1 cellular context compared by ENCODE assay signal in genomic region chr2:156526950-156527636, GRCh38.
TF ChIP-seq lines count a peak whose summit lies in the region.

No MANE protein-coding gene starts in this region.

TF ChIP-seq in GM12878, 131 proteins besides CTCF, POLR2A, EP300 and RAD21 (continued from another document):
- no peak for TF ChIP-seq POLR2AphosphoS5 (IDR thresholded peaks at IDR 0.05; ENCODE audit: low read length)
- peak; percentile 91 for TF ChIP-seq MTA3 (IDR thresholded peaks at IDR 0.05; ENCODE audit: borderline replicate concordance, low read length)
- no peak for TF ChIP-seq PKNOX1 (IDR thresholded peaks at IDR 0.05)
